19 cellular contexts compared by ENCODE assay signal in the genomic region with DNA sequence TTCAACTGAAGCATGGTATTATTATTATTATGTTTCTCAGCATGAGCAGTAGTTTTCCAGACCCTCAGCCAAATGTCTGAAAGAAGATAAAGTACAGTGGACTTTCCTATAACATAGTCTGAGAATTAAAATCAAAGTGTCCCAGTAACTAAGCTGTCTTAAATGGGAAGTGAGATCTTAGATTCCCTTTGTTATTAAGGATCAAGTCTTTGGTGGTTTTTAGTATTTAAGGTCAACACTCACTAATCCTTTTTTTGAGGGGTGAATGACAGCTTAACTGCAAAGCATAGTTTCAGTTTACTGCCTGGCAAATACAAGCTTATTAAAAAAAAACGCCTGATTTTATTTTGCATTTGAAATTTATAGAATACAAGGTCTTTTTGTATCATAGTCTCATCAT.
DNase-seq lines count a peak whose midpoint lies in the region; TF ChIP-seq lines count a peak whose summit lies in the region.
"Had no signal": no experiment of that assay in that cellular context is flagged by ENCODE, and none has a peak within 500 bp of the region (broad histone marks: within the 10 kb centered on the region; RNA-seq: fewer than 3 reads in every experiment).

No MANE protein-coding gene starts in this region.

- H3K27me3 ChIP-seq in neural progenitor cell: no peaks in the 10 kb centered on the region
- H3K27me3 ChIP-seq: BE2C, BLaER1 had no signal

- peak overlapping the region; percentile 28 for H3K4me2 ChIP-seq in neural progenitor cell
- H3K4me2 ChIP-seq: A549, BLaER1 had no signal

- peaks cover 23% of the 10 kb centered on the region for H3K4me1 ChIP-seq in neural progenitor cell
- H3K4me1 ChIP-seq: BE2C, BLaER1 had no signal

- H3F3A ChIP-seq in neural progenitor cell (ENCODE audit: low read depth): peaks cover 5% of the 10 kb centered on the region

- no peak overlapping the region for H3K9ac ChIP-seq in neural progenitor cell
- H3K9ac ChIP-seq: BLaER1 had no signal

- no peak for TF ChIP-seq CTCF in neural progenitor cell (IDR thresholded peaks at IDR 0.05)

- no peaks in the 10 kb centered on the region for H3K9me3 ChIP-seq in neural progenitor cell (ENCODE audit: low read depth)
- H3K9me3 ChIP-seq: A549, BE2C, BLaER1, Caco-2 had no signal

- H3K4me1 Mint-ChIP-seq in neural progenitor cell: peaks cover 20% of the 10 kb centered on the region
- H3K4me1 Mint-ChIP-seq in activated T-helper 2 cell treated with anti-CD3 and anti-CD28 coated beads, Interferon-gamma antibody, Interleukin-2, Interleukin-4, amounts not matched to agents 10 μg/mL and 5 μg/mL and 100 μg/mL, durations not matched to agents 14 hours and 24 hours and 36 hours (ENCODE audit: low read depth): no peaks in the 10 kb centered on the region
- H3K4me1 Mint-ChIP-seq: CD4-positive, alpha-beta memory T cell; CD4-positive, CD25-positive, alpha-beta regulatory T cell; CD8-positive, alpha-beta memory T cell had no signal

- peaks cover 3% of the 10 kb centered on the region for H3K9me3 Mint-ChIP-seq in neural progenitor cell
- H3K9me3 Mint-ChIP-seq in activated T-helper 2 cell treated with anti-CD3 and anti-CD28 coated beads, Interferon-gamma antibody, Interleukin-2, Interleukin-4, amounts not matched to agents 10 μg/mL and 5 μg/mL and 100 μg/mL, durations not matched to agents 14 hours and 24 hours and 36 hours: no peaks in the 10 kb centered on the region
- H3K9me3 Mint-ChIP-seq: CD4-positive, CD25-positive, alpha-beta regulatory T cell; CD8-positive, alpha-beta memory T cell had no signal

- H3K27me3 Mint-ChIP-seq in neural progenitor cell (ENCODE audit: insufficient read depth, low read depth): peaks cover 2% of the 10 kb centered on the region
- no peaks in the 10 kb centered on the region for H3K27me3 Mint-ChIP-seq in activated T-helper 2 cell treated with anti-CD3 and anti-CD28 coated beads, Interferon-gamma antibody, Interleukin-2, Interleukin-4, amounts not matched to agents 10 μg/mL and 5 μg/mL and 100 μg/mL, durations not matched to agents 14 hours and 24 hours and 36 hours (ENCODE audit: low read depth)
- H3K27me3 Mint-ChIP-seq: CD4-positive, alpha-beta memory T cell; CD8-positive, alpha-beta memory T cell had no signal

- H3K36me3 Mint-ChIP-seq in neural progenitor cell: peaks cover 3% of the 10 kb centered on the region
- no peaks in the 10 kb centered on the region for H3K36me3 Mint-ChIP-seq in activated T-helper 2 cell treated with anti-CD3 and anti-CD28 coated beads, Interferon-gamma antibody, Interleukin-2, Interleukin-4, amounts not matched to agents 10 μg/mL and 5 μg/mL and 100 μg/mL, durations not matched to agents 14 hours and 24 hours and 36 hours (ENCODE audit: low read depth)
- H3K36me3 Mint-ChIP-seq: CD14-positive monocyte; CD4-positive, alpha-beta memory T cell; CD4-positive, CD25-positive, alpha-beta regulatory T cell; CD8-positive, alpha-beta memory T cell had no signal

- H3K27ac ChIP-seq in neural progenitor cell: no peak overlapping the region
- H3K27ac ChIP-seq: 22Rv1, A549, BLaER1 had no signal

- no peaks in the 10 kb centered on the region for H4K20me1 ChIP-seq in neural progenitor cell (ENCODE audit: low read depth)
- H4K20me1 ChIP-seq: BLaER1 had no signal

- intact Hi-C loops in activated T-helper 2 cell treated with anti-CD3 and anti-CD28 coated beads, Interferon-gamma antibody, Interleukin-2, Interleukin-4, amounts not matched to agents 10 μg/mL and 5 μg/mL and 100 μg/mL, durations not matched to agents 14 hours and 24 hours and 36 hours (cut with micrococcal nuclease): no loop called here

- no peaks in the 10 kb centered on the region for H3K36me3 ChIP-seq in neural progenitor cell
- H3K36me3 ChIP-seq: BE2C, BLaER1 had no signal

- no peak overlapping the region for H3K4me3 Mint-ChIP-seq in neural progenitor cell
- H3K4me3 Mint-ChIP-seq in activated T-helper 2 cell treated with anti-CD3 and anti-CD28 coated beads, Interferon-gamma antibody, Interleukin-2, Interleukin-4, amounts not matched to agents 10 μg/mL and 5 μg/mL and 100 μg/mL, durations not matched to agents 14 hours and 24 hours and 36 hours (ENCODE audit: low read depth): no peak overlapping the region
- H3K4me3 Mint-ChIP-seq: CD14-positive monocyte; CD4-positive, alpha-beta memory T cell; CD4-positive, CD25-positive, alpha-beta regulatory T cell; CD8-positive, alpha-beta memory T cell had no signal

- no peak overlapping the region for H3K4me3 ChIP-seq in neural progenitor cell
- H3K4me3 ChIP-seq: A549, BLaER1 had no signal

- peak; percentile 16 for DNase-seq in NCI-H2227 (lab: John Stamatoyannopoulos, UW; ENCODE audit: unreplicated experiment)
- DNase-seq in NCI-H2227 treated with DMSO at 0.1 percent for 48 hours (lab: John Stamatoyannopoulos, UW): no peak
- no peak for DNase-seq in neural progenitor cell (ENCODE audit: low spot score)
- DNase-seq in cortex of kidney (lab: John Stamatoyannopoulos, UW): no peak
- no peak for DNase-seq in activated T-helper 2 cell treated with anti-CD3 and anti-CD28 coated beads, Interferon-gamma antibody, Interleukin-2, Interleukin-4, amounts not matched to agents 10 μg/mL and 5 μg/mL and 100 μg/mL, durations not matched to agents 14 hours and 24 hours and 36 hours (ENCODE audit: low spot score)
- DNase-seq: ACHN; BE2C; C1 segment of cervical spinal cord; Caco-2; Calu3; CD4-positive, alpha-beta memory T cell; CD4-positive, CD25-positive, alpha-beta regulatory T cell; CD8-positive, alpha-beta memory T cell; DMS79 treated with DMSO at 0.1 percent for 48 hours; GF-D8 had no signal

- peaks cover 8% of the 10 kb centered on the region for H3K79me2 ChIP-seq in neural progenitor cell (ENCODE audit: low read depth)

- H3K27ac Mint-ChIP-seq in neural progenitor cell: no peak overlapping the region
- H3K27ac Mint-ChIP-seq in activated T-helper 2 cell treated with anti-CD3 and anti-CD28 coated beads, Interferon-gamma antibody, Interleukin-2, Interleukin-4, amounts not matched to agents 10 μg/mL and 5 μg/mL and 100 μg/mL, durations not matched to agents 14 hours and 24 hours and 36 hours: no peak overlapping the region
- H3K27ac Mint-ChIP-seq: CD14-positive monocyte; CD4-positive, alpha-beta memory T cell; CD4-positive, CD25-positive, alpha-beta regulatory T cell; CD8-positive, alpha-beta memory T cell had no signal

- H2AFZ ChIP-seq in neural progenitor cell (replicated peaks): no peak overlapping the region
